In genomic region chr16:87559976-87560375, GRCh38 we compare ENCODE assay signal across 18 cellular contexts. TPM values are rescaled to one million over a fixed set of nuclear protein-coding genes. Genes with fewer than 3 reads are reported as not detected.
DNase-seq lines count a peak whose midpoint lies in the region; ATAC-seq lines count a peak whose summit lies in the region.
"Had no signal": no experiment of that assay in that cellular context is flagged by ENCODE, and none has a peak within 500 bp of the region (broad histone marks: within the 10 kb centered on the region; RNA-seq: fewer than 3 reads in every experiment).

No MANE protein-coding gene starts in this region.

- H3K9me3 Mint-ChIP-seq in stimulated activated naive CD8-positive, alpha-beta T cell treated with anti-CD3 and anti-CD28 coated beads, Interleukin-15, amount 100 ng/mL, for 72 hours = peaks cover 12 to 22% of the 10 kb centered on the region in 2 donors

- H3K27ac Mint-ChIP-seq in stimulated activated naive CD8-positive, alpha-beta T cell treated with anti-CD3 and anti-CD28 coated beads, Interleukin-15, amount 100 ng/mL, for 72 hours = no peak overlapping the region
- H3K27ac Mint-ChIP-seq: HFFc6 had no signal

- H3K4me3 Mint-ChIP-seq in stimulated activated naive CD8-positive, alpha-beta T cell treated with anti-CD3 and anti-CD28 coated beads, Interleukin-15, amount 100 ng/mL, for 72 hours = no peak overlapping the region
- H3K4me3 Mint-ChIP-seq: HFFc6 had no signal

- peak; percentile 7 for ATAC-seq in stimulated activated naive CD8-positive, alpha-beta T cell treated with anti-CD3 and anti-CD28 coated beads, Interleukin-15, amount 100 ng/mL, for 72 hours
- no peak for ATAC-seq in stimulated activated naive CD8-positive, alpha-beta T cell treated with anti-CD3 and anti-CD28 coated beads, Interleukin-15, Interleukin-2, amounts not matched to agents 100 U/mL and 50 U/mL, for 24 hours

- DNase-seq in stimulated activated naive CD8-positive, alpha-beta T cell treated with anti-CD3 and anti-CD28 coated beads, Interleukin-15, amount 100 ng/mL, for 72 hours = no peak
- no peak for DNase-seq in stimulated activated naive CD8-positive, alpha-beta T cell treated with anti-CD3 and anti-CD28 coated beads, Interleukin-15, Interleukin-2, amounts not matched to agents 100 U/mL and 50 U/mL, for 24 hours
- peak; percentile 86 for DNase-seq in dermis blood vessel endothelial cell
- peak; percentile 64 to 68 for DNase-seq in lung microvascular endothelial cell (ENCODE audit: low read depth in 2 of 2)
- no peak for DNase-seq in kidney tubule cell (ENCODE audit: low spot score)
- DNase-seq in retina = no peak
- no peak for DNase-seq in LoVo (ENCODE audit: low spot score)
- DNase-seq: DMS 273 treated with DMSO at 0.1 percent for 48 hours, DMS79 treated with DMSO at 0.1 percent for 48 hours, HFFc6, KG1, NCI-H1092 treated with DMSO at 0.1 percent for 48 hours, NCI-H146, NCI-H2029 treated with DMSO at 0.1 percent for 48 hours, NCI-H524 treated with DMSO at 0.1 percent for 48 hours, SIG-M5 had no signal

- H3K27me3 Mint-ChIP-seq in stimulated activated naive CD8-positive, alpha-beta T cell treated with anti-CD3 and anti-CD28 coated beads, Interleukin-15, amount 100 ng/mL, for 72 hours = peaks cover 24% of the 10 kb centered on the region

- H3K4me1 Mint-ChIP-seq in stimulated activated naive CD8-positive, alpha-beta T cell treated with anti-CD3 and anti-CD28 coated beads, Interleukin-15, amount 100 ng/mL, for 72 hours = peaks cover 8% of the 10 kb centered on the region

RNA-seq across cellular contexts. Expression of gene JPH3, which starts 42.3 kb away (rescaled TPM):
- total RNA-seq in dermis blood vessel endothelial cell (0.34 and 0.51 TPM in 2 replicates), lung microvascular endothelial cell (0.20 and 0.65 TPM in 2 replicates)
- total RNA-seq: HepG2, HFFc6, HT-29 had no signal

Comparison
In these comparisons a context has a peak if more than half of its experiments do, and no peak if none do; other contexts are left out.
1. DNase-seq: peak in dermis blood vessel endothelial cell (single experiment) and lung microvascular endothelial cell (2 of 2); none in stimulated activated naive CD8-positive, alpha-beta T cell treated with anti-CD3 and anti-CD28 coated beads, Interleukin-15, amount 100 ng/mL, for 72 hours (0 of 2), stimulated activated naive CD8-positive, alpha-beta T cell treated with anti-CD3 and anti-CD28 coated beads, Interleukin-15, Interleukin-2, amounts not matched to agents 100 U/mL and 50 U/mL, for 24 hours (single experiment), kidney tubule cell (single experiment), retina (single experiment) and LoVo (single experiment).